10 cellular contexts compared by ENCODE assay signal in the genomic region with DNA sequence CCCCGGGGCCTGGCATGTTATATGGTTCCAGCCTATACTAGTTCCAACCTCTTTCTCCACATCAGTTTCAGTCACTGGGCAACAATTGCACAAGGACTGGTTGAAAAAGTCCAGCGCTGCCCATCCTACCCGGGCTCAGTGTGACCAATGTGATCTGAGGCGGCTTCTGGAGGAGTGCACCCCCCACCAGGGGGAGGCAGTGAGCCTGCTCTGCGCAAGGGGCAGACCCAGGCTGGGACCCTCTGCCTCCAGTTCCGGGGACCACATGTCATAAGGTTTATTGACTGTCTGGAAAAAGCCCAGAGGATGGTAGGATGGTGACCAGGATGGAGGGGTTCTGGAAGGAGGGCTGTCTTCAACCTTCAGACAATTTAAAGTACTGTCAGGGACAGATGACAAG. TPM values are rescaled to one million over a fixed set of nuclear protein-coding genes. Genes with fewer than 3 reads are reported as not detected.
DNase-seq lines count a peak whose midpoint lies in the region; ATAC-seq and TF ChIP-seq lines count a peak whose summit lies in the region.
"Had no signal": no experiment of that assay in that cellular context is flagged by ENCODE, and none has a peak within 500 bp of the region (broad histone marks: within the 10 kb centered on the region; RNA-seq: fewer than 3 reads in every experiment).

No MANE protein-coding gene starts in this region.

- no peaks in the 10 kb centered on the region for H3K9me3 ChIP-seq in CD8-positive, alpha-beta T cell (ENCODE audit: low read length)
- H3K9me3 ChIP-seq: transverse colon had no signal

- no peak for ATAC-seq in CD8-positive, alpha-beta T cell
- ATAC-seq in left lobe of liver: peak; percentile 34
- ATAC-seq in HG03521 (IDR thresholded peaks at IDR 0.05; ENCODE audit: unreplicated experiment): no peak

- H3K27ac ChIP-seq in CD8-positive, alpha-beta T cell (ENCODE audit: low read depth, low read length): no peak overlapping the region
- H3K27ac ChIP-seq: transverse colon had no signal

- H3K4me3 Mint-ChIP-seq in CD8-positive, alpha-beta T cell: no peak overlapping the region
- no peak overlapping the region for H3K4me3 Mint-ChIP-seq in activated naive CD4-positive, alpha-beta T cell treated with anti-CD3 and anti-CD28 coated beads, Interleukin-2, amount 10 ng/mL, durations not matched to agents 7 days and 5 days

- no peaks in the 10 kb centered on the region for H3K4me1 ChIP-seq in CD8-positive, alpha-beta T cell (ENCODE audit: insufficient read depth, low read length)

- no peaks in the 10 kb centered on the region for H3K36me3 ChIP-seq in CD8-positive, alpha-beta T cell (ENCODE audit: insufficient read depth, low read length)
- H3K36me3 ChIP-seq in H7 (replicated peaks; ENCODE audit: control insufficient read depth, insufficient read depth, low read length): no peaks in the 10 kb centered on the region
- H3K36me3 ChIP-seq: transverse colon had no signal

- DNase-seq in CD8-positive, alpha-beta T cell: peak in 1 of 7 experiments; percentile 46
- DNase-seq in H7 (peak; percentile 82), left lobe of liver (ENCODE audit: low spot score) (no peak), superior temporal gyrus (ENCODE audit: extremely low spot score) (no peak), NK-92 (lab: John Stamatoyannopoulos, UW; ENCODE audit: unreplicated experiment) (no peak)
- peak; percentile 27 for DNase-seq in activated naive CD4-positive, alpha-beta T cell treated with anti-CD3 and anti-CD28 coated beads, Interleukin-2, amount 10 ng/mL, durations not matched to agents 7 days and 5 days
- DNase-seq: NCI-H526 treated with DMSO at 0.1 percent for 48 hours, transverse colon had no signal

- CTCF ChIA-PET in CD8-positive, alpha-beta T cell (lab: Charles Lee): interaction anchor here (0.7 to 2.0 kb wide), 3 partner anchors 14 to 372 kb away, joined by 3 to 8 read pairs (median 7); no protein-coding TSS in a partner anchor
- CTCF ChIA-PET in activated naive CD4-positive, alpha-beta T cell treated with anti-CD3 and anti-CD28 coated beads, Interleukin-2, amount 10 ng/mL, durations not matched to agents 7 days and 5 days (lab: Charles Lee): interaction anchor here (1.6 kb wide), 1 partner anchor 371 kb away, joined by 6 read pairs; no protein-coding TSS in a partner anchor

- intact Hi-C loops in CD8-positive, alpha-beta T cell (cut with DNase I, micrococcal nuclease): no loop called here

- peak; percentile 30 for TF ChIP-seq CTCF in CD8-positive, alpha-beta T cell (IDR thresholded peaks at IDR 0.05)

- H3K27me3 Mint-ChIP-seq in CD8-positive, alpha-beta T cell (ENCODE audit: low read depth): peaks cover 15% of the 10 kb centered on the region
- H3K27me3 Mint-ChIP-seq in activated naive CD4-positive, alpha-beta T cell treated with anti-CD3 and anti-CD28 coated beads, Interleukin-2, amount 10 ng/mL, durations not matched to agents 7 days and 5 days: peaks cover 20% of the 10 kb centered on the region

- H3K4me3 ChIP-seq in CD8-positive, alpha-beta T cell (ENCODE audit: low read depth, low read length): no peak overlapping the region
- H3K4me3 ChIP-seq in H7 (ENCODE audit: insufficient read depth, low read depth, low read length): no peak overlapping the region
- H3K4me3 ChIP-seq: transverse colon had no signal

- H3K9me3 Mint-ChIP-seq in CD8-positive, alpha-beta T cell: no peaks in the 10 kb centered on the region
- H3K9me3 Mint-ChIP-seq in activated naive CD4-positive, alpha-beta T cell treated with anti-CD3 and anti-CD28 coated beads, Interleukin-2, amount 10 ng/mL, durations not matched to agents 7 days and 5 days: no peaks in the 10 kb centered on the region

- POLR2A ChIA-PET in CD8-positive, alpha-beta T cell (lab: Charles Lee): no interaction called here

- H3K4me1 Mint-ChIP-seq in CD8-positive, alpha-beta T cell (ENCODE audit: low read depth): peaks cover 3% of the 10 kb centered on the region
- no peaks in the 10 kb centered on the region for H3K4me1 Mint-ChIP-seq in activated naive CD4-positive, alpha-beta T cell treated with anti-CD3 and anti-CD28 coated beads, Interleukin-2, amount 10 ng/mL, durations not matched to agents 7 days and 5 days

- H3K27me3 ChIP-seq in CD8-positive, alpha-beta T cell (ENCODE audit: insufficient read depth, low read length): no peaks in the 10 kb centered on the region
- no peaks in the 10 kb centered on the region for H3K27me3 ChIP-seq in H7 (ENCODE audit: control insufficient read depth, insufficient read depth, low read length)
- H3K27me3 ChIP-seq: transverse colon had no signal

- no peak overlapping the region for H3K27ac Mint-ChIP-seq in CD8-positive, alpha-beta T cell
- no peak overlapping the region for H3K27ac Mint-ChIP-seq in activated naive CD4-positive, alpha-beta T cell treated with anti-CD3 and anti-CD28 coated beads, Interleukin-2, amount 10 ng/mL, durations not matched to agents 7 days and 5 days

- H3K36me3 Mint-ChIP-seq in CD8-positive, alpha-beta T cell: no peaks in the 10 kb centered on the region
- H3K36me3 Mint-ChIP-seq in activated naive CD4-positive, alpha-beta T cell treated with anti-CD3 and anti-CD28 coated beads, Interleukin-2, amount 10 ng/mL, durations not matched to agents 7 days and 5 days: no peaks in the 10 kb centered on the region

RNA-seq across cellular contexts. Expression of a gene that starts 25.6 kb away (rescaled TPM):
- total RNA-seq in CD8-positive, alpha-beta T cell: not detected
- total RNA-seq in H7 (2014; rRNA removed; shearing (Covaris generic)): 0.14 and 0.33 TPM in 2 replicates
- 0.33 TPM for total RNA-seq in left lobe of liver
- total RNA-seq: activated CD8-positive, alpha-beta memory T cell treated with anti-CD3 and anti-CD28 coated beads for 36 hours had no signal

Comparison
In these comparisons a context has a peak if more than half of its experiments do, and no peak if none do; other contexts are left out.
1. DNase-seq: peak in H7 (single experiment) and activated naive CD4-positive, alpha-beta T cell treated with anti-CD3 and anti-CD28 coated beads, Interleukin-2, amount 10 ng/mL, durations not matched to agents 7 days and 5 days (single experiment); none in left lobe of liver (single experiment), superior temporal gyrus (single experiment) and NK-92 (single experiment).